In the genomic region with DNA sequence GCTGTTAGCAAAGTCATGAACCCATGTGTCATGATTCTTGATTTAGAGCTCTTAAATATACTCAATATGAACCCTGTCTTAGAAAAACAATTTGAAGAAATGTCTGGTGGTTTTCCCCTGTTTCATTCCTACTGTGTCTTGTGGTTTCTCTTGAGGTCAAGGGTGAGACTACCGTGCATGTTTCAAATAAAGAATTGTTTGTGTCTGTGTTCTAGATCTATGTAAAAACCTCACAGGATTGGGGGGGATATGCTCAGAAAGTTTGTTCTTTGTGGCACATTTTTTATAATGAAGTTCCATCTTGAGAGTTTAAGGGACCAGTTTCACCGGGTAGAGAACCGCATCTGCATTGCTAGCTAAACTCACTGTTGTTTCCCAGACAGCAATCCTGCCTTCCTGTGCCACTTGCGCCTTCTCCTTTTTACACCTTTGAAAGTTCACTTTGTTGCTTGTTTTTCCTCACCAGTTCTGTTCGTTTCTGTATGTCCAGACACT, we compare ENCODE assay signal across 8 cellular contexts. TPM values are rescaled to one million over a fixed set of nuclear protein-coding genes. Genes with fewer than 3 reads are reported as not detected.
DNase-seq lines count a peak whose midpoint lies in the region; ATAC-seq, FAIRE-seq and TF ChIP-seq lines count a peak whose summit lies in the region.

No MANE protein-coding gene starts in this region.

- H3K36me3 ChIP-seq in bronchial epithelial cell (ENCODE audit: control insufficient read depth, insufficient read depth, low read length) (no peaks in the 10 kb centered on the region), sigmoid colon (no peaks in the 10 kb centered on the region)

- peak; percentile 38 for DNase-seq in HFFc6
- peak; percentile 55 for DNase-seq in MV-4-11 (lab: John Stamatoyannopoulos, UW)
- peak; percentile 47 for DNase-seq in bronchial epithelial cell (ENCODE audit: low read depth)
- peak; percentile 85 for DNase-seq in retinal pigment epithelial cell (ENCODE audit: low read depth)
- DNase-seq in NCI-H1930 (lab: John Stamatoyannopoulos, UW) = no peak
- no peak for DNase-seq in sigmoid colon
- DNase-seq in NCI-H510A (lab: John Stamatoyannopoulos, UW) = no peak

- intact Hi-C loops in sigmoid colon (cut with DNase I) = no loop called here

- no peaks in the 10 kb centered on the region for H3K9me3 ChIP-seq in sigmoid colon

- TF ChIP-seq EP300 in sigmoid colon (IDR thresholded peaks at IDR 0.05) = no peak

- H3K4me1 ChIP-seq in sigmoid colon = peaks cover 0 to 30% (median 28%) of the 10 kb centered on the region in 4 donors

- H3K4me3 ChIP-seq in bronchial epithelial cell (ENCODE audit: low read depth, low read length) (no peak overlapping the region), retinal pigment epithelial cell (ENCODE audit: low read length) (no peak overlapping the region), sigmoid colon (no peak overlapping the region)

- FAIRE-seq in bronchial epithelial cell (lab: Jason Lieb, UNC) = no peak

- H3K4me3 Mint-ChIP-seq in HFFc6 = no peak overlapping the region

- no peak overlapping the region for H3K27ac Mint-ChIP-seq in HFFc6

- H3K27ac ChIP-seq in sigmoid colon = no peak overlapping the region

- 49 to 71% methylated on average over 5 of the region's 5 CpGs for WGBS in sigmoid colon, 2 donors

- H3K9me3 Mint-ChIP-seq in HFFc6 = no peaks in the 10 kb centered on the region

- ATAC-seq in GM18517 (IDR thresholded peaks at IDR 0.05; ENCODE audit: unreplicated experiment) = peak; percentile 79

- no peaks in the 10 kb centered on the region for H3K36me3 Mint-ChIP-seq in HFFc6 (ENCODE audit: low read depth)

- TF ChIP-seq POLR2A in sigmoid colon (IDR thresholded peaks at IDR 0.05) = no peak

- H3K4me1 Mint-ChIP-seq in HFFc6 (ENCODE audit: low read depth) = peaks cover 20% of the 10 kb centered on the region

- TF ChIP-seq CTCF in HFFc6 (IDR thresholded peaks at IDR 0.05) (no peak), bronchial epithelial cell (IDR thresholded peaks at IDR 0.05; ENCODE audit: insufficient read depth, low read length, severe bottlenecking) (no peak), retinal pigment epithelial cell (conservative IDR thresholded peaks at IDR 0.05; ENCODE audit: low read depth, low read length) (no peak), sigmoid colon (IDR thresholded peaks at IDR 0.05) (no peak)

- H3K27me3 ChIP-seq in bronchial epithelial cell (ENCODE audit: control insufficient read depth, insufficient read depth, low read length) = no peaks in the 10 kb centered on the region
- no peaks in the 10 kb centered on the region for H3K27me3 ChIP-seq in sigmoid colon

- no peaks in the 10 kb centered on the region for H3K27me3 Mint-ChIP-seq in HFFc6 (ENCODE audit: insufficient read depth)

RNA-seq across cellular contexts. Expression of gene CACYBP, which starts 30.9 kb away (rescaled TPM):
- 100 to 1,000 TPM in 5 of 6 experiments, 10 to 100 TPM in 1; 89.9 to 164 (median 142) TPM for total RNA-seq in HFFc6 (2021; fragmentation: NEBNext Ultra II Directional; extraction: Animal tissue kit (Norgen Biotek cat#: 25700))
- total RNA-seq in bronchial epithelial cell = 44.2 and 155 TPM in 2 replicates
- total RNA-seq in sigmoid colon = 100 to 1,000 TPM in 1 of 4 donors, 10 to 100 TPM in 3; 41.3 to 107 (median 85.7) TPM
- 10 to 100 TPM; 75.7 to 87.1 (median 77.2) TPM for polyA plus RNA-seq in sigmoid colon

RNA-seq across cellular contexts. Expression of gene MRPS14, which starts 54.4 kb away (rescaled TPM):
- 10 to 100 TPM; 30.1 to 43.4 (median 36.6) TPM for total RNA-seq in HFFc6 (2021; fragmentation: NEBNext Ultra II Directional; extraction: Animal tissue kit (Norgen Biotek cat#: 25700))
- total RNA-seq in bronchial epithelial cell (21.3 and 25.0 TPM in 2 replicates), sigmoid colon (10 to 100 TPM; 17.5 to 36.0 (median 24.3) TPM)
- polyA plus RNA-seq in sigmoid colon = 10 to 100 TPM; 25.2 to 28.9 (median 28.7) TPM

Comparison
In these comparisons a context has a peak if more than half of its experiments do, and no peak if none do; other contexts are left out.
1. DNase-seq: peak in HFFc6 (single experiment), MV-4-11 (single experiment), bronchial epithelial cell (single experiment) and retinal pigment epithelial cell (single experiment); none in NCI-H1930 (0 of 2), sigmoid colon (single experiment) and NCI-H510A (single experiment).